ENCODE assay signal across 29 cellular contexts in the genomic region with DNA sequence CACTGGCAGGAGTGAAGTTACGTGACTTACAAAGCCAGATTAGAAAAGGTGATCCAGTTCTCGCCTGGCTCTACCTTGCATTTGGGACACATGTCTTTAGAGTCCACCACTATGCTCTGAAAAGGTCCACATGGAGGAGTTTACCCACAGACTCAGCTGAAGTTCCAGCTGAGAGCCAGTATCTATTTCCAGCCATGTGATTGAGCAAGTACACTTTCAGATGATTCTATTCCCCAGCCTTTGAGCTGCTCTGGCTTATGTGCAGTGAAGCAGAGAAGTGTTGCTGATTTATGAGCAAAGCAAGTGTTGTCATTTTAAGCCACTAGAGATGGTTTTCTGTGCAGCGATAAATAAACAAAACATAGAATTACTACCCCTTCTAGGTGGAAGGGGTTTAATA.
A peak's percentile ranks its signal among the peaks of the same experiment; 100 is the strongest.
DNase-seq lines count a peak whose midpoint lies in the region; ATAC-seq and TF ChIP-seq lines count a peak whose summit lies in the region.
"Had no signal": no experiment of that assay in that cellular context is flagged by ENCODE, and none has a peak within 500 bp of the region (broad histone marks: within the 10 kb centered on the region; RNA-seq: fewer than 3 reads in every experiment).

No MANE protein-coding gene starts in this region.

- no peak overlapping the region for H3K4me3 ChIP-seq in right lobe of liver
- H3K4me3 ChIP-seq: ascending aorta, cardiac muscle cell, K562, SJSA1, skin epidermis had no signal

- no peak for ATAC-seq in right lobe of liver
- ATAC-seq in activated CD8-positive, alpha-beta T cell treated with anti-CD3 and anti-CD28 coated beads, Interleukin-2, amount 10 ng/mL, durations not matched to agents 7 days and 5 days = no peak
- ATAC-seq: activated CD8-positive, alpha-beta memory T cell treated with anti-CD3 and anti-CD28 coated beads, Interleukin-2, amount 10 ng/mL, durations not matched to agents 7 days and 5 days; K562; left colon; natural killer cell treated with Interleukin-12 subunit alpha and Interleukin-12 subunit beta and Interleukin-15 and Interleukin-18, amount 100 ng/mL, for 72 hours; stimulated activated memory B cell treated with anti-CD40 and anti-IgM and Interleukin-4, amounts not matched to agents 10 μg/mL and 1 μg/mL and 100 μg/mL, for 72 hours had no signal

- no peaks in the 10 kb centered on the region for H3K27me3 Mint-ChIP-seq in osteocyte (ENCODE audit: unreplicated experiment)
- H3K27me3 Mint-ChIP-seq in activated CD8-positive, alpha-beta T cell treated with anti-CD3 and anti-CD28 coated beads, Interleukin-2, amount 10 ng/mL, durations not matched to agents 7 days and 5 days (ENCODE audit: low read depth) = no peaks in the 10 kb centered on the region
- H3K27me3 Mint-ChIP-seq: activated CD8-positive, alpha-beta memory T cell treated with anti-CD3 and anti-CD28 coated beads, Interleukin-2, amount 10 ng/mL, durations not matched to agents 7 days and 5 days; natural killer cell treated with Interleukin-12 subunit alpha and Interleukin-12 subunit beta and Interleukin-15 and Interleukin-18, amount 100 ng/mL, for 72 hours; stimulated activated memory B cell treated with anti-CD40 and anti-IgM and Interleukin-4, amounts not matched to agents 10 μg/mL and 1 μg/mL and 100 μg/mL, for 72 hours; type B pancreatic cell had no signal

- no peaks in the 10 kb centered on the region for H3K36me3 ChIP-seq in right lobe of liver
- H3K36me3 ChIP-seq: ascending aorta, cardiac muscle cell, SJSA1 had no signal

- intact Hi-C loops in right lobe of liver (cut with DNase I) = no loop called here

- no peaks in the 10 kb centered on the region for H3K4me1 ChIP-seq in right lobe of liver
- H3K4me1 ChIP-seq: ascending aorta, SJSA1 had no signal

- CTCF ChIA-PET in activated CD8-positive, alpha-beta T cell treated with anti-CD3 and anti-CD28 coated beads, Interleukin-2, amount 10 ng/mL, durations not matched to agents 7 days and 5 days (lab: Charles Lee) = no interaction called here

- no peak for TF ChIP-seq CTCF in right lobe of liver (IDR thresholded peaks at IDR 0.05)
- TF ChIP-seq CTCF in osteocyte (IDR thresholded peaks at IDR 0.05) = no peak

- TF ChIP-seq POLR2A in right lobe of liver (IDR thresholded peaks at IDR 0.05) = no peak

- 62% methylated on average over 3 of the region's 3 CpGs for whole genome bisulfite sequencing in right lobe of liver (ENCODE audit: insufficient coverage, low coverage, low lambda C conversion rate, missing lambda C conversion rate)

- no peak overlapping the region for H3K27ac Mint-ChIP-seq in osteocyte (ENCODE audit: unreplicated experiment)
- H3K27ac Mint-ChIP-seq in activated CD8-positive, alpha-beta T cell treated with anti-CD3 and anti-CD28 coated beads, Interleukin-2, amount 10 ng/mL, durations not matched to agents 7 days and 5 days = no peak overlapping the region
- H3K27ac Mint-ChIP-seq: activated CD8-positive, alpha-beta memory T cell treated with anti-CD3 and anti-CD28 coated beads, Interleukin-2, amount 10 ng/mL, durations not matched to agents 7 days and 5 days; natural killer cell treated with Interleukin-12 subunit alpha and Interleukin-12 subunit beta and Interleukin-15 and Interleukin-18, amount 100 ng/mL, for 72 hours; stimulated activated memory B cell treated with anti-CD40 and anti-IgM and Interleukin-4, amounts not matched to agents 10 μg/mL and 1 μg/mL and 100 μg/mL, for 72 hours; type B pancreatic cell had no signal

- H3K9me3 Mint-ChIP-seq in osteocyte (ENCODE audit: unreplicated experiment) = no peaks in the 10 kb centered on the region
- peaks cover 10% of the 10 kb centered on the region for H3K9me3 Mint-ChIP-seq in activated CD8-positive, alpha-beta T cell treated with anti-CD3 and anti-CD28 coated beads, Interleukin-2, amount 10 ng/mL, durations not matched to agents 7 days and 5 days (ENCODE audit: insufficient read depth)
- H3K9me3 Mint-ChIP-seq: type B pancreatic cell had no signal

- no peaks in the 10 kb centered on the region for H3K9me3 ChIP-seq in right lobe of liver
- H3K9me3 ChIP-seq: ascending aorta, SJSA1 had no signal

- no peaks in the 10 kb centered on the region for H3K27me3 ChIP-seq in right lobe of liver
- H3K27me3 ChIP-seq: ascending aorta, cardiac muscle cell, SJSA1 had no signal

- H3K4me3 Mint-ChIP-seq in osteocyte (ENCODE audit: unreplicated experiment) = no peak overlapping the region
- no peak overlapping the region for H3K4me3 Mint-ChIP-seq in activated CD8-positive, alpha-beta T cell treated with anti-CD3 and anti-CD28 coated beads, Interleukin-2, amount 10 ng/mL, durations not matched to agents 7 days and 5 days
- H3K4me3 Mint-ChIP-seq: activated CD8-positive, alpha-beta memory T cell treated with anti-CD3 and anti-CD28 coated beads, Interleukin-2, amount 10 ng/mL, durations not matched to agents 7 days and 5 days; natural killer cell treated with Interleukin-12 subunit alpha and Interleukin-12 subunit beta and Interleukin-15 and Interleukin-18, amount 100 ng/mL, for 72 hours; stimulated activated memory B cell treated with anti-CD40 and anti-IgM and Interleukin-4, amounts not matched to agents 10 μg/mL and 1 μg/mL and 100 μg/mL, for 72 hours; type B pancreatic cell had no signal

- DNase-seq in DMS53 (lab: John Stamatoyannopoulos, UW) (peak; percentile 10), DMS53 treated with DMSO at 0.1 percent for 48 hours (lab: John Stamatoyannopoulos, UW; ENCODE audit: unreplicated experiment) (no peak), NCI-H1105 treated with DMSO at 0.1 percent for 48 hours (lab: John Stamatoyannopoulos, UW) (peak; percentile 75), NCI-H69 (lab: John Stamatoyannopoulos, UW) (peak; percentile 19), renal cortical epithelial cell (ENCODE audit: low read depth) (peak; percentile 32), right lobe of liver (no peak), osteocyte (ENCODE audit: extremely low spot score, unreplicated experiment) (no peak)
- DNase-seq in activated CD8-positive, alpha-beta T cell treated with anti-CD3 and anti-CD28 coated beads, Interleukin-2, amount 10 ng/mL, durations not matched to agents 7 days and 5 days = no peak
- DNase-seq: activated CD4-positive, CD25-positive, alpha-beta regulatory T cell; activated CD8-positive, alpha-beta memory T cell treated with anti-CD3 and anti-CD28 coated beads, Interleukin-2, amount 10 ng/mL, durations not matched to agents 7 days and 5 days; activated gamma-delta T cell treated with Interleukin-2 at 50 U/mL for 16 hours; activated T-cell treated with anti-CD3 and anti-CD28 coated beads, Interleukin-2, amount 50 U/mL, for 48 hours; effector CD8-positive, alpha-beta T cell; hippocampal formation; left colon; mammary epithelial cell; NCI-H1436; NCI-H2227 treated with DMSO at 0.1 percent for 48 hours; NCI-H774; occipital lobe; T-helper 1 cell had no signal

- H3K36me3 Mint-ChIP-seq in osteocyte (ENCODE audit: unreplicated experiment) = no peaks in the 10 kb centered on the region
- H3K36me3 Mint-ChIP-seq in activated CD8-positive, alpha-beta T cell treated with anti-CD3 and anti-CD28 coated beads, Interleukin-2, amount 10 ng/mL, durations not matched to agents 7 days and 5 days (ENCODE audit: low read depth) = no peaks in the 10 kb centered on the region
- H3K36me3 Mint-ChIP-seq: activated CD8-positive, alpha-beta memory T cell treated with anti-CD3 and anti-CD28 coated beads, Interleukin-2, amount 10 ng/mL, durations not matched to agents 7 days and 5 days; stimulated activated memory B cell treated with anti-CD40 and anti-IgM and Interleukin-4, amounts not matched to agents 10 μg/mL and 1 μg/mL and 100 μg/mL, for 72 hours; type B pancreatic cell had no signal

- peaks cover 8% of the 10 kb centered on the region for H3K4me1 Mint-ChIP-seq in osteocyte (ENCODE audit: unreplicated experiment)
- no peaks in the 10 kb centered on the region for H3K4me1 Mint-ChIP-seq in activated CD8-positive, alpha-beta T cell treated with anti-CD3 and anti-CD28 coated beads, Interleukin-2, amount 10 ng/mL, durations not matched to agents 7 days and 5 days (ENCODE audit: low read depth)
- H3K4me1 Mint-ChIP-seq: activated CD8-positive, alpha-beta memory T cell treated with anti-CD3 and anti-CD28 coated beads, Interleukin-2, amount 10 ng/mL, durations not matched to agents 7 days and 5 days; stimulated activated memory B cell treated with anti-CD40 and anti-IgM and Interleukin-4, amounts not matched to agents 10 μg/mL and 1 μg/mL and 100 μg/mL, for 72 hours had no signal

- POLR2A ChIA-PET in activated CD8-positive, alpha-beta T cell treated with anti-CD3 and anti-CD28 coated beads, Interleukin-2, amount 10 ng/mL, durations not matched to agents 7 days and 5 days (lab: Charles Lee) = no interaction called here

- H3K27ac ChIP-seq in right lobe of liver = no peak overlapping the region
- H3K27ac ChIP-seq: ascending aorta, cardiac muscle cell, SJSA1, skin epidermis had no signal

Comparison
In these comparisons a context has a peak if more than half of its experiments do, and no peak if none do; other contexts are left out.
1. DNase-seq: peak in DMS53 (single experiment), NCI-H1105 treated with DMSO at 0.1 percent for 48 hours (single experiment), NCI-H69 (single experiment) and renal cortical epithelial cell (single experiment); none in DMS53 treated with DMSO at 0.1 percent for 48 hours (single experiment), right lobe of liver (0 of 3), osteocyte (single experiment) and activated CD8-positive, alpha-beta T cell treated with anti-CD3 and anti-CD28 coated beads, Interleukin-2, amount 10 ng/mL, durations not matched to agents 7 days and 5 days (single experiment).